ENCODE assay signal across 18 cellular contexts in the genomic region with DNA sequence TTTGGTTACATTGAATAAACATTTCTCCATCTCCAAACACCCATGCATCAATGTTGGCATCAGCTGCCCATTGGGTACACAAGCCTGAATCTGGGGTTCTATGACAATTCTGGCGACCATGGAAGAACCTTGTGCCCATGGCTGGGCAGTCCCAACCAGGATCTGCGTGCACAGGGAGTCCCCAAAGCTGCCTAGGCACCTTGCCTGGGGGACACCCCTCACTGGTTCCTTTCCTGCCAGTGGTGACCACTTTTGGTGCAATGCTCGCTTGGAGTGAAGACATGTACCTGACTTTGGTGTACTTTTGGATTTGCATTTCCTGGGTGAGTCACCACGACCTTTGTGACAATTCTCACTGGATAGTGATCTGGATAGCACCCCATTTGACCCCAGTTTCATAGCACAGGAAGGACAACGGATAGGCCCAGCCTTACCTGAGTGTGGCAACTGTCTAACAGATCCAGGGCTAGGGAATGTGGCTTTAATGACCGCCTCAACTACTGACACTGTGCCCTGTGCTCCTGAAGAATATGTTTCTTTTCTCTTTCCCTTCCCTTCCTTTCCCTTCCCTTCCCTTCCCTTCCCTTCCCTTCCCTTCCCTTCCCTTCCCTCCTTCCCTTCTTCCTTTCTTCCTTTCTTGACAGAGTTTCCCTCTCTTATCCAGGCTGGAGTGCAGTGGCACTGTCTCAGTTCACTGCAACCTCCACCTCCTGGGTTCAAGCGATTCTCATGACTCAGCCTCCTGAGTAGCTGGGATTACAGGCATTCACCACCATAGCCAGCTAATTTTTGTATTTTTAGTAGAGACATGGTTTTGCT. TPM values are rescaled to one million over a fixed set of nuclear protein-coding genes. Genes with fewer than 3 reads are reported as not detected.
DNase-seq lines count a peak whose midpoint lies in the region; ATAC-seq and TF ChIP-seq lines count a peak whose summit lies in the region.
"Had no signal": no experiment of that assay in that cellular context is flagged by ENCODE, and none has a peak within 500 bp of the region (broad histone marks: within the 10 kb centered on the region; RNA-seq: fewer than 3 reads in every experiment).

No MANE protein-coding gene starts in this region.

- DNase-seq in Calu3, result peak; percentile 65
- peak; percentile 90 for DNase-seq in HT-29 (ENCODE audit: low spot score)
- peak; percentile 9 for DNase-seq in kidney tubule cell (ENCODE audit: low spot score)
- DNase-seq in activated T-cell treated with anti-CD3 and anti-CD28 coated beads, Interleukin-2, amount 50 U/mL, for 4 hours, result no peak
- no peak for DNase-seq in esophagus squamous epithelium (lab: John Stamatoyannopoulos, UW)
- no peak for DNase-seq in left lobe of liver (ENCODE audit: low spot score)
- DNase-seq: AML-193; CD4-positive, CD25-positive, alpha-beta regulatory T cell; DND-41; GF-D8; IMR-90; NCI-H146; NCI-H2081 treated with DMSO at 0.1 percent for 48 hours; NCI-H524; OCI-M1 had no signal

- 69 to 80% methylated on average over 4 of the region's 7 CpGs for WGBS in esophagus squamous epithelium, 2 donors

- H3K36me3 Mint-ChIP-seq in Calu3 (ENCODE audit: insufficient read depth, unreplicated experiment), result peaks cover 4% of the 10 kb centered on the region
- no peaks in the 10 kb centered on the region for H3K36me3 Mint-ChIP-seq in activated T-helper 17 cell treated with anti-CD3 and anti-CD28 coated beads, Interleukin-2, amount 50 U/mL, for 72 hours (ENCODE audit: low read depth)
- no peaks in the 10 kb centered on the region for H3K36me3 Mint-ChIP-seq in activated T-cell treated with anti-CD3 and anti-CD28 coated beads, Interleukin-2, amount 50 U/mL, for 4 hours (ENCODE audit: insufficient read depth)
- H3K36me3 Mint-ChIP-seq: CD4-positive, CD25-positive, alpha-beta regulatory T cell had no signal

- intact Hi-C loops in Calu3 (cut with micrococcal nuclease; ENCODE audit: unreplicated experiment) (no loop called here), esophagus squamous epithelium (cut with DNase I) (no loop called here)

- H3K4me1 ChIP-seq in esophagus squamous epithelium, result no peaks in the 10 kb centered on the region

- peaks cover 0 to 75% (median 0%) of the 10 kb centered on the region in 4 donors for H3K27me3 ChIP-seq in esophagus squamous epithelium

- no peak overlapping the region for H3K4me3 ChIP-seq in esophagus squamous epithelium

- ATAC-seq in activated T-helper 17 cell treated with anti-CD3 and anti-CD28 coated beads, Interleukin-2, amount 50 U/mL, for 72 hours (replicated peaks), result peak; percentile 16
- no peak for ATAC-seq in activated T-cell treated with anti-CD3 and anti-CD28 coated beads, Interleukin-2, amount 50 U/mL, for 4 hours
- no peak for ATAC-seq in left lobe of liver

- BruUV-seq in Calu3 (replicated peaks; lab: Mats Ljungman, UMichigan), result no TSS peak

- TF ChIP-seq CTCF in Calu3 (IDR thresholded peaks at IDR 0.05; ENCODE audit: unreplicated experiment), result no peak
- TF ChIP-seq CTCF in esophagus squamous epithelium (IDR thresholded peaks at IDR 0.05), result no peak

- no peak for TF ChIP-seq POLR2A in esophagus squamous epithelium (IDR thresholded peaks at IDR 0.05)

- peak overlapping the region; percentile 25 for H3K27ac Mint-ChIP-seq in Calu3 (ENCODE audit: unreplicated experiment)
- H3K27ac Mint-ChIP-seq in activated T-helper 17 cell treated with anti-CD3 and anti-CD28 coated beads, Interleukin-2, amount 50 U/mL, for 72 hours, result no peak overlapping the region
- H3K27ac Mint-ChIP-seq: CD4-positive, CD25-positive, alpha-beta regulatory T cell had no signal

- H3K27me3 Mint-ChIP-seq in Calu3 (ENCODE audit: unreplicated experiment), result no peaks in the 10 kb centered on the region
- H3K27me3 Mint-ChIP-seq in activated T-helper 17 cell treated with anti-CD3 and anti-CD28 coated beads, Interleukin-2, amount 50 U/mL, for 72 hours, result peaks cover 43% of the 10 kb centered on the region
- H3K27me3 Mint-ChIP-seq in activated T-cell treated with anti-CD3 and anti-CD28 coated beads, Interleukin-2, amount 50 U/mL, for 4 hours (ENCODE audit: low read depth), result peaks cover 36% of the 10 kb centered on the region

- peaks cover 46% of the 10 kb centered on the region for H3K4me1 Mint-ChIP-seq in Calu3 (ENCODE audit: low read depth, unreplicated experiment)
- peaks cover 4% of the 10 kb centered on the region for H3K4me1 Mint-ChIP-seq in activated T-helper 17 cell treated with anti-CD3 and anti-CD28 coated beads, Interleukin-2, amount 50 U/mL, for 72 hours
- H3K4me1 Mint-ChIP-seq in activated T-cell treated with anti-CD3 and anti-CD28 coated beads, Interleukin-2, amount 50 U/mL, for 4 hours (ENCODE audit: low read depth), result no peaks in the 10 kb centered on the region

- H3K9me3 ChIP-seq in esophagus squamous epithelium, result no peaks in the 10 kb centered on the region

- peaks cover 5% of the 10 kb centered on the region for H3K9me3 Mint-ChIP-seq in Calu3 (ENCODE audit: low read depth, unreplicated experiment)
- H3K9me3 Mint-ChIP-seq in activated T-helper 17 cell treated with anti-CD3 and anti-CD28 coated beads, Interleukin-2, amount 50 U/mL, for 72 hours, result no peaks in the 10 kb centered on the region
- H3K9me3 Mint-ChIP-seq in activated T-cell treated with anti-CD3 and anti-CD28 coated beads, Interleukin-2, amount 50 U/mL, for 4 hours, result no peaks in the 10 kb centered on the region
- H3K9me3 Mint-ChIP-seq: CD4-positive, CD25-positive, alpha-beta regulatory T cell had no signal

- no peak overlapping the region for H3K4me3 Mint-ChIP-seq in Calu3 (ENCODE audit: low read depth, unreplicated experiment)
- no peak overlapping the region for H3K4me3 Mint-ChIP-seq in activated T-helper 17 cell treated with anti-CD3 and anti-CD28 coated beads, Interleukin-2, amount 50 U/mL, for 72 hours
- H3K4me3 Mint-ChIP-seq in activated T-cell treated with anti-CD3 and anti-CD28 coated beads, Interleukin-2, amount 50 U/mL, for 4 hours, result no peak overlapping the region
- H3K4me3 Mint-ChIP-seq: CD4-positive, CD25-positive, alpha-beta regulatory T cell had no signal

- no peak overlapping the region for H3K27ac ChIP-seq in esophagus squamous epithelium

- H3K36me3 ChIP-seq in esophagus squamous epithelium, result no peaks in the 10 kb centered on the region

- CTCF ChIA-PET in Calu3 (lab: Charles Lee), result interaction anchor here (0.7 kb wide), 2 partner anchors 10 to 187 kb away, joined by 4 read pairs; no protein-coding TSS in a partner anchor

RNA-seq across cellular contexts. Expression of a gene that starts 7.1 kb away (rescaled TPM):
- not detected in 2 replicates for total RNA-seq in Calu3 (2022)
- total RNA-seq in HT-29 (2014; rRNA removed; shearing (Covaris generic)), result not detected in 2 replicates
- total RNA-seq in activated T-helper 17 cell treated with anti-CD3 and anti-CD28 coated beads, Interleukin-2, amount 50 U/mL, for 72 hours, result not detected
- not detected for total RNA-seq in activated T-cell treated with anti-CD3 and anti-CD28 coated beads, Interleukin-2, amount 50 U/mL, for 4 hours
- total RNA-seq in esophagus squamous epithelium, result not detected
- total RNA-seq in left lobe of liver, result not detected
- total RNA-seq: CD4-positive, CD25-positive, alpha-beta regulatory T cell; H4; IMR-90; SK-MEL-5 had no signal

RNA-seq across cellular contexts. Expression of a gene that starts 31.0 kb away (rescaled TPM):
- total RNA-seq in Calu3 (2022) (not detected in 2 replicates), esophagus squamous epithelium (not detected), left lobe of liver (not detected)
- total RNA-seq in HT-29 (2014; rRNA removed; shearing (Covaris generic)), result not detected in 2 replicates
- total RNA-seq in activated T-helper 17 cell treated with anti-CD3 and anti-CD28 coated beads, Interleukin-2, amount 50 U/mL, for 72 hours, result not detected
- not detected for total RNA-seq in activated T-cell treated with anti-CD3 and anti-CD28 coated beads, Interleukin-2, amount 50 U/mL, for 4 hours
- total RNA-seq: CD4-positive, CD25-positive, alpha-beta regulatory T cell; H4; IMR-90; SK-MEL-5 had no signal

RNA-seq across cellular contexts. Expression of a gene that starts 38.7 kb away (rescaled TPM):
- 295 TPM in 2 replicates for total RNA-seq in Calu3 (2022)
- 17.7 and 21.9 TPM in 2 replicates for total RNA-seq in HT-29 (2014; rRNA removed; shearing (Covaris generic))
- 1 to 10 TPM in 1 of 2 donors, not detected in 1; 3.5 TPM for total RNA-seq in activated T-helper 17 cell treated with anti-CD3 and anti-CD28 coated beads, Interleukin-2, amount 50 U/mL, for 72 hours
- under 1 TPM; 0.34 to 0.76 (median 0.53) TPM for total RNA-seq in activated T-cell treated with anti-CD3 and anti-CD28 coated beads, Interleukin-2, amount 50 U/mL, for 4 hours
- 10 to 100 TPM in 1 of 4 donors, under 1 TPM in 1, not detected in 2; 0.99 to 37.7 TPM for total RNA-seq in esophagus squamous epithelium
- 3.7 TPM for total RNA-seq in left lobe of liver
- total RNA-seq: CD4-positive, CD25-positive, alpha-beta regulatory T cell; H4; IMR-90; SK-MEL-5 had no signal

RNA-seq across cellular contexts. Expression of a gene that starts 38.9 kb away (rescaled TPM):
- total RNA-seq in Calu3 (2022) (not detected in 2 replicates), esophagus squamous epithelium (not detected), left lobe of liver (not detected)
- not detected in 2 replicates for total RNA-seq in HT-29 (2014; rRNA removed; shearing (Covaris generic))
- total RNA-seq in activated T-helper 17 cell treated with anti-CD3 and anti-CD28 coated beads, Interleukin-2, amount 50 U/mL, for 72 hours, result not detected
- total RNA-seq in activated T-cell treated with anti-CD3 and anti-CD28 coated beads, Interleukin-2, amount 50 U/mL, for 4 hours, result not detected
- total RNA-seq: CD4-positive, CD25-positive, alpha-beta regulatory T cell; H4; IMR-90; SK-MEL-5 had no signal

Comparison
In these comparisons a context has a peak if more than half of its experiments do, and no peak if none do; other contexts are left out.
1. DNase-seq: peak in Calu3 (single experiment), HT-29 (single experiment) and kidney tubule cell (single experiment); none in activated T-cell treated with anti-CD3 and anti-CD28 coated beads, Interleukin-2, amount 50 U/mL, for 4 hours (single experiment), esophagus squamous epithelium (single experiment) and left lobe of liver (single experiment).